In genomic region chr5:174183701-174184100, GRCh38 we compare ENCODE assay signal across 24 cellular contexts.
"Had no signal": no experiment of that assay in that cellular context is flagged by ENCODE, and none has a peak within 500 bp of the region (broad histone marks: within the 10 kb centered on the region; RNA-seq: fewer than 3 reads in every experiment).

No MANE protein-coding gene starts in this region.

- ATAC-seq: naive thymus-derived CD8-positive, alpha-beta T cell; psoas muscle; right lobe of liver; stimulated activated naive B cell treated with anti-CD40 and anti-IgM and Interleukin-4, amounts not matched to agents 10 μg/mL and 1 μg/mL and 100 μg/mL, for 72 hours; stimulated activated naive CD8-positive, alpha-beta T cell treated with anti-CD3 and anti-CD28 coated beads, Interleukin-15, Interleukin-2, amounts not matched to agents 100 U/mL and 50 U/mL, for 24 hours had no signal

- H3K9ac ChIP-seq: parathyroid adenoma had no signal

- H3K4me1 ChIP-seq: left ventricle myocardium inferior, parathyroid adenoma, psoas muscle, stomach, testis, thyroid gland, transverse colon, upper lobe of left lung, vagina had no signal

- H3K4me3 ChIP-seq: left ventricle myocardium inferior, psoas muscle, right lobe of liver, skin epidermis, stomach, testis, thyroid gland, transverse colon, upper lobe of left lung, vagina had no signal

- H3K4me1 Mint-ChIP-seq: immature natural killer cell; memory B cell; naive thymus-derived CD8-positive, alpha-beta T cell; stimulated activated naive B cell treated with anti-CD40 and anti-IgM and Interleukin-4, amounts not matched to agents 10 μg/mL and 1 μg/mL and 100 μg/mL, for 72 hours had no signal

- H3K9me3 Mint-ChIP-seq: memory B cell; nephron; neural crest cell; stimulated activated naive B cell treated with anti-CD40 and anti-IgM and Interleukin-4, amounts not matched to agents 10 μg/mL and 1 μg/mL and 100 μg/mL, for 72 hours had no signal

- H3K36me3 Mint-ChIP-seq: immature natural killer cell; memory B cell; naive thymus-derived CD8-positive, alpha-beta T cell; stimulated activated naive B cell treated with anti-CD40 and anti-IgM and Interleukin-4, amounts not matched to agents 10 μg/mL and 1 μg/mL and 100 μg/mL, for 72 hours had no signal

- DNase-seq: hypothalamus; immature natural killer cell; left ventricle myocardium inferior; naive thymus-derived CD8-positive, alpha-beta T cell; nucleus accumbens; psoas muscle; right lobe of liver; stimulated activated CD4-positive, alpha-beta T cell treated with anti-CD3 and anti-CD28 coated beads, Interleukin-12 subunit alpha, Interleukin-12 subunit beta, amount 100 ng/mL, for 4 hours; stimulated activated CD4-positive, alpha-beta T cell treated with anti-CD3 and anti-CD28 coated beads, Interleukin-15, amount 100 ng/mL, for 24 hours; stimulated activated CD4-positive, alpha-beta T cell treated with anti-CD3 and anti-CD28 coated beads, Interleukin-2, amount 100 ng/mL, for 24 hours; stimulated activated CD4-positive, alpha-beta T cell treated with anti-CD3 and anti-CD28 coated beads, Interleukin-4, amount 100 ng/mL, for 1 hour; stimulated activated naive B cell treated with anti-CD40 and anti-IgM and Interleukin-4, amounts not matched to agents 10 μg/mL and 1 μg/mL and 100 μg/mL, for 72 hours; stimulated activated naive CD8-positive, alpha-beta T cell treated with anti-CD3 and anti-CD28 coated beads, Interleukin-15, Interleukin-2, amounts not matched to agents 100 U/mL and 50 U/mL, for 24 hours; stomach; testis; thyroid gland; transverse colon; upper lobe of left lung had no signal

- H3K36me3 ChIP-seq: left ventricle myocardium inferior, right lobe of liver, stomach, thyroid gland, transverse colon, upper lobe of left lung, vagina had no signal

- H3K27ac ChIP-seq: left ventricle myocardium inferior, parathyroid adenoma, psoas muscle, right lobe of liver, skin epidermis, stomach, testis, thyroid gland, transverse colon, upper lobe of left lung, vagina had no signal

- H3K27ac Mint-ChIP-seq: immature natural killer cell; memory B cell; naive thymus-derived CD8-positive, alpha-beta T cell; nephron; stimulated activated naive B cell treated with anti-CD40 and anti-IgM and Interleukin-4, amounts not matched to agents 10 μg/mL and 1 μg/mL and 100 μg/mL, for 72 hours had no signal

- H3K27me3 ChIP-seq: right lobe of liver, stomach, testis, thyroid gland, transverse colon, upper lobe of left lung, vagina had no signal

- H3K4me3 Mint-ChIP-seq: immature natural killer cell; memory B cell; naive thymus-derived CD8-positive, alpha-beta T cell; nephron; neural crest cell; stimulated activated naive B cell treated with anti-CD40 and anti-IgM and Interleukin-4, amounts not matched to agents 10 μg/mL and 1 μg/mL and 100 μg/mL, for 72 hours had no signal

- H3K9me3 ChIP-seq: left ventricle myocardium inferior, psoas muscle, right lobe of liver, stomach, testis, thyroid gland, transverse colon, upper lobe of left lung, vagina had no signal
